8 cellular contexts compared by ENCODE assay signal in the genomic region with DNA sequence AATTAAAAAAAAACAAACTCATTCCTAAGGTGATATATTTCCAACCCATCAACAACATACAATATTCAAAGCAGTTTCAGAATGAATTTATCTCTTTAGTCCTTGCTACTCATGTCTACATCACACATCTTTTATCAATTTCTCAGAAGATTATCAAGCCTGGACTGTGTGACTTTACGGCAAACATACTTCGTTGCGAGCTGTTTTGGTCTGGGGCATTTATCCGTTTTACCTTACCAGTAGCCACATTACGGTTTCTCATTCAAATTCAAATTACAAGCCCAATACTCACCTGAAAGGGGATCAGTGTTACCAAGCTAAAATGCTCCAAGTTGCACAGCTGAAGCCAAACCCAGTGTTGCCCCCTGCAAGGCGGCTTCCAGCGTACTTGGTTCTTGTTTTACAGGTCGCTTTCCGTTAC. TPM values are rescaled to one million over a fixed set of nuclear protein-coding genes. Genes with fewer than 3 reads are reported as not detected.
DNase-seq lines count a peak whose midpoint lies in the region; ATAC-seq and TF ChIP-seq lines count a peak whose summit lies in the region.

No MANE protein-coding gene starts in this region.

- H3K9ac ChIP-seq in endocrine pancreas (ENCODE audit: control insufficient read depth, insufficient read depth, low read length) = peak overlapping the region; percentile 6

- H3K36me3 ChIP-seq in endocrine pancreas (ENCODE audit: control insufficient read depth, insufficient read depth, low read length) (peaks cover 8% of the 10 kb centered on the region), neuron (ENCODE audit: insufficient read depth, low read length) (peaks cover 58% of the 10 kb centered on the region)

- no peak for TF ChIP-seq CTCF in CD4-positive, alpha-beta T cell (IDR thresholded peaks at IDR 0.05)

- H3K4me3 ChIP-seq in endocrine pancreas (ENCODE audit: control insufficient read depth, insufficient read depth, low read length) = peak overlapping the region; percentile 95
- peak overlapping the region; percentile 99 for H3K4me3 ChIP-seq in neuron (ENCODE audit: low read length)

- intact Hi-C loops in CD4-positive, alpha-beta T cell (cut with DNase I, micrococcal nuclease) = loop anchor here (5.0 to 10.0 kb wide), 3 partner anchors 67 to 1623 kb away; a partner anchor contains a TSS

- H3K27me3 Mint-ChIP-seq in CD4-positive, alpha-beta T cell = peaks cover 8% of the 10 kb centered on the region

- no peak overlapping the region for H2AFZ ChIP-seq in neuron (ENCODE audit: low read depth, low read length)

- CTCF ChIA-PET in CD4-positive, alpha-beta T cell (lab: Charles Lee) = interaction anchor here (1.6 kb wide), 1 partner anchor 12 kb away, joined by 3 read pairs; no protein-coding TSS in a partner anchor

- DNase-seq in CD4-positive, alpha-beta T cell = no peak
- DNase-seq in NCI-H69 (lab: John Stamatoyannopoulos, UW) = peak; percentile 23

- peaks cover 71% of the 10 kb centered on the region for H3K4me1 Mint-ChIP-seq in CD4-positive, alpha-beta T cell (ENCODE audit: low read depth)

- no peaks in the 10 kb centered on the region for H3K27me3 ChIP-seq in CD4-positive, alpha-beta T cell (ENCODE audit: control insufficient read depth, insufficient read depth, low read length)
- H3K27me3 ChIP-seq in endocrine pancreas (ENCODE audit: control insufficient read depth, insufficient read depth, low read length) = no peaks in the 10 kb centered on the region
- H3K27me3 ChIP-seq in neuron (ENCODE audit: insufficient read depth, low read length) = no peaks in the 10 kb centered on the region

- H3K9me3 ChIP-seq in CD4-positive, alpha-beta T cell (ENCODE audit: control insufficient read depth, low read length) = no peaks in the 10 kb centered on the region
- H3K9me3 ChIP-seq in endocrine pancreas (ENCODE audit: control insufficient read depth, low read length) (no peaks in the 10 kb centered on the region), neuron (ENCODE audit: low read length) (no peaks in the 10 kb centered on the region)

- peak overlapping the region; percentile 83 for H3K27ac ChIP-seq in CD4-positive, alpha-beta T cell (ENCODE audit: low read depth, low read length)

- POLR2A ChIA-PET in CD4-positive, alpha-beta T cell (lab: Charles Lee) = interaction anchor here (3.5 to 7.3 kb wide), 4 partner anchors 13 to 71 kb away, joined by 53 to 226 read pairs (median 94); a partner anchor contains a TSS

- peak overlapping the region; percentile 99 for H3K4me3 Mint-ChIP-seq in CD4-positive, alpha-beta T cell

- H3K4me1 ChIP-seq in endocrine pancreas (ENCODE audit: control insufficient read depth, insufficient read depth, low read length) (peaks cover 40% of the 10 kb centered on the region), neuron (ENCODE audit: insufficient read depth, low read length) (peaks cover 50% of the 10 kb centered on the region)

- no peak for ATAC-seq in CD4-positive, alpha-beta T cell (ENCODE audit: poor library complexity)
- ATAC-seq in HG02973 (IDR thresholded peaks at IDR 0.05; ENCODE audit: unreplicated experiment) (no peak), HG02852 (IDR thresholded peaks at IDR 0.05; ENCODE audit: unreplicated experiment) (no peak), GM19455 (IDR thresholded peaks at IDR 0.05; ENCODE audit: unreplicated experiment) (no peak)
- no peak for ATAC-seq in activated CD4-positive, CD25-positive, alpha-beta regulatory T cell treated with anti-CD3 and anti-CD28 coated beads, Interleukin-2, amount 50 U/mL, for 24 hours

- H3K36me3 Mint-ChIP-seq in CD4-positive, alpha-beta T cell (ENCODE audit: low read depth) = peaks cover 77% of the 10 kb centered on the region

- H3K9me3 Mint-ChIP-seq in CD4-positive, alpha-beta T cell = no peaks in the 10 kb centered on the region

- peak overlapping the region; percentile 100 for H3K27ac Mint-ChIP-seq in CD4-positive, alpha-beta T cell

RNA-seq across cellular contexts. Expression of a gene that starts 1.9 kb away (rescaled TPM):
- 1,000 to 10,000 TPM; 2,404 to 2,435 TPM for total RNA-seq in CD4-positive, alpha-beta T cell

RNA-seq across cellular contexts. Expression of a gene that starts 59.3 kb away (rescaled TPM):
- under 1 TPM; 0.36 to 0.64 TPM for total RNA-seq in CD4-positive, alpha-beta T cell
